17 cellular contexts compared by ENCODE assay signal in genomic region chr2:181396575-181397062, GRCh38.
A peak's percentile ranks its signal among the peaks of the same experiment; 100 is the strongest.
DNase-seq lines count a peak whose midpoint lies in the region; ATAC-seq and TF ChIP-seq lines count a peak whose summit lies in the region.
"Had no signal": no experiment of that assay in that cellular context is flagged by ENCODE, and none has a peak within 500 bp of the region (broad histone marks: within the 10 kb centered on the region; RNA-seq: fewer than 3 reads in every experiment).

No MANE protein-coding gene starts in this region.

- intact Hi-C loops in activated T-helper 1 cell treated with anti-CD3 and anti-CD28 coated beads, Interleukin-12 subunit alpha, Interleukin-12 subunit beta, Interleukin-2, Interleukin-4 antibody, amounts not matched to agents 30 ng/mL and 10 ng/mL and 1 ng/mL, durations not matched to agents 14 hours and 24 hours and 36 hours (cut with micrococcal nuclease) = no loop called here

- H3K4me1 ChIP-seq in HEK293 (ENCODE audit: control insufficient read depth, insufficient read depth, low read length) = peaks cover 13% of the 10 kb centered on the region
- H3K4me1 ChIP-seq: body of pancreas, colonic mucosa, parathyroid adenoma had no signal

- H3K4me1 Mint-ChIP-seq in activated T-helper 1 cell treated with anti-CD3 and anti-CD28 coated beads, Interleukin-12 subunit alpha, Interleukin-12 subunit beta, Interleukin-2, Interleukin-4 antibody, amounts not matched to agents 30 ng/mL and 10 ng/mL and 1 ng/mL, durations not matched to agents 14 hours and 24 hours and 36 hours (ENCODE audit: low read depth) = peaks cover 28% of the 10 kb centered on the region

- H3K36me3 Mint-ChIP-seq in activated T-helper 1 cell treated with anti-CD3 and anti-CD28 coated beads, Interleukin-12 subunit alpha, Interleukin-12 subunit beta, Interleukin-2, Interleukin-4 antibody, amounts not matched to agents 30 ng/mL and 10 ng/mL and 1 ng/mL, durations not matched to agents 14 hours and 24 hours and 36 hours (ENCODE audit: low read depth) = peaks cover 3% of the 10 kb centered on the region

- ATAC-seq in left lobe of liver = no peak
- ATAC-seq: body of pancreas had no signal

- H3K27ac Mint-ChIP-seq in activated T-helper 1 cell treated with anti-CD3 and anti-CD28 coated beads, Interleukin-12 subunit alpha, Interleukin-12 subunit beta, Interleukin-2, Interleukin-4 antibody, amounts not matched to agents 30 ng/mL and 10 ng/mL and 1 ng/mL, durations not matched to agents 14 hours and 24 hours and 36 hours = no peak overlapping the region
- H3K27ac Mint-ChIP-seq: activated naive CD4-positive, alpha-beta T cell treated with anti-CD3 and anti-CD28 coated beads for 36 hours; HFFc6 had no signal

- no peak overlapping the region for H3K27ac ChIP-seq in HEK293 (ENCODE audit: extremely low read depth, low read depth, low read length)
- H3K27ac ChIP-seq: body of pancreas, colonic mucosa, parathyroid adenoma had no signal

- H3K4me3 ChIP-seq in HEK293 (ENCODE audit: low read depth, low read length) = no peak overlapping the region
- H3K4me3 ChIP-seq: body of pancreas, colonic mucosa had no signal

- no peaks in the 10 kb centered on the region for H3K9me3 ChIP-seq in HEK293 (ENCODE audit: control insufficient read depth, insufficient read depth, low read depth, low read length)
- H3K9me3 ChIP-seq: body of pancreas, colonic mucosa had no signal

- H3K27me3 Mint-ChIP-seq in activated T-helper 1 cell treated with anti-CD3 and anti-CD28 coated beads, Interleukin-12 subunit alpha, Interleukin-12 subunit beta, Interleukin-2, Interleukin-4 antibody, amounts not matched to agents 30 ng/mL and 10 ng/mL and 1 ng/mL, durations not matched to agents 14 hours and 24 hours and 36 hours (ENCODE audit: insufficient read depth) = no peaks in the 10 kb centered on the region

- POLR2A ChIA-PET in HEK293 (lab: Yijun Ruan, JAX) = no interaction called here

- CTCF ChIA-PET in HEK293 (lab: Yijun Ruan, JAX) = no interaction called here

- peak; percentile 15 for DNase-seq in AG20443 (ENCODE audit: low spot score)
- DNase-seq in OCI-M1 (lab: John Stamatoyannopoulos, UW) = peak; percentile 20
- peak; percentile 12 for DNase-seq in left kidney (ENCODE audit: low read depth, low spot score)
- DNase-seq in activated T-helper 1 cell treated with anti-CD3 and anti-CD28 coated beads, Interleukin-12 subunit alpha, Interleukin-12 subunit beta, Interleukin-2, Interleukin-4 antibody, amounts not matched to agents 30 ng/mL and 10 ng/mL and 1 ng/mL, durations not matched to agents 14 hours and 24 hours and 36 hours (ENCODE audit: low spot score) = no peak
- DNase-seq in COLO829 (ENCODE audit: low spot score) = no peak
- DNase-seq in left lobe of liver (ENCODE audit: low spot score) = no peak
- no peak for DNase-seq in superior temporal gyrus (ENCODE audit: extremely low spot score)
- DNase-seq: activated naive CD4-positive, alpha-beta T cell treated with anti-CD3 and anti-CD28 coated beads for 36 hours; body of pancreas; colonic mucosa; HFFc6; NCI-H2107; NCI-H748 treated with DMSO at 0.1 percent for 48 hours; stimulated activated CD4-positive, alpha-beta T cell treated with anti-CD3 and anti-CD28 coated beads, Interleukin-4, amount 100 ng/mL, for 1 hour; substantia nigra had no signal

- TF ChIP-seq CTCF in HEK293 (tag by site-specific recombination; IDR thresholded peaks at IDR 0.05) = no peak

- H3K36me3 ChIP-seq in HEK293 (ENCODE audit: control insufficient read depth in 2 of 2, insufficient read depth in 1 of 2, low read length in 2 of 2) = no peaks in the 10 kb centered on the region
- H3K36me3 ChIP-seq: colonic mucosa had no signal

- peaks cover 3% of the 10 kb centered on the region for H3K9me3 Mint-ChIP-seq in activated T-helper 1 cell treated with anti-CD3 and anti-CD28 coated beads, Interleukin-12 subunit alpha, Interleukin-12 subunit beta, Interleukin-2, Interleukin-4 antibody, amounts not matched to agents 30 ng/mL and 10 ng/mL and 1 ng/mL, durations not matched to agents 14 hours and 24 hours and 36 hours
- H3K9me3 Mint-ChIP-seq: activated naive CD4-positive, alpha-beta T cell treated with anti-CD3 and anti-CD28 coated beads for 36 hours; HFFc6 had no signal

- H3K4me3 Mint-ChIP-seq in activated T-helper 1 cell treated with anti-CD3 and anti-CD28 coated beads, Interleukin-12 subunit alpha, Interleukin-12 subunit beta, Interleukin-2, Interleukin-4 antibody, amounts not matched to agents 30 ng/mL and 10 ng/mL and 1 ng/mL, durations not matched to agents 14 hours and 24 hours and 36 hours = no peak overlapping the region
- H3K4me3 Mint-ChIP-seq: activated naive CD4-positive, alpha-beta T cell treated with anti-CD3 and anti-CD28 coated beads for 36 hours; HFFc6 had no signal

TF ChIP-seq in HEK293, 187 proteins besides CTCF, POLR2A, EP300 and RAD21:
- TF ChIP-seq PRDM6 (tag by site-specific recombination; IDR thresholded peaks at IDR 0.05) (peak; percentile 81), BCL6B (tag by site-specific recombination; IDR thresholded peaks at IDR 0.05) (peak; percentile 98), ZBTB44 (tag by site-specific recombination; IDR thresholded peaks at IDR 0.05) (0 out of 2 replicates have a peak, but pooled peaks have one; percentile 42), ZBTB10 (tag by site-specific recombination; IDR thresholded peaks at IDR 0.05) (no peak), ZNF302 (tag by site-specific recombination; IDR thresholded peaks at IDR 0.05; ENCODE audit: low read depth) (no peak), ZNF704 (tag by site-specific recombination; IDR thresholded peaks at IDR 0.05) (no peak)

Comparison
In these comparisons a context has a peak if more than half of its experiments do, and no peak if none do; other contexts are left out.
1. DNase-seq: peak in AG20443 (single experiment), OCI-M1 (single experiment) and left kidney (single experiment); none in activated T-helper 1 cell treated with anti-CD3 and anti-CD28 coated beads, Interleukin-12 subunit alpha, Interleukin-12 subunit beta, Interleukin-2, Interleukin-4 antibody, amounts not matched to agents 30 ng/mL and 10 ng/mL and 1 ng/mL, durations not matched to agents 14 hours and 24 hours and 36 hours (single experiment), COLO829 (single experiment), left lobe of liver (single experiment) and superior temporal gyrus (single experiment).